In the genomic region with DNA sequence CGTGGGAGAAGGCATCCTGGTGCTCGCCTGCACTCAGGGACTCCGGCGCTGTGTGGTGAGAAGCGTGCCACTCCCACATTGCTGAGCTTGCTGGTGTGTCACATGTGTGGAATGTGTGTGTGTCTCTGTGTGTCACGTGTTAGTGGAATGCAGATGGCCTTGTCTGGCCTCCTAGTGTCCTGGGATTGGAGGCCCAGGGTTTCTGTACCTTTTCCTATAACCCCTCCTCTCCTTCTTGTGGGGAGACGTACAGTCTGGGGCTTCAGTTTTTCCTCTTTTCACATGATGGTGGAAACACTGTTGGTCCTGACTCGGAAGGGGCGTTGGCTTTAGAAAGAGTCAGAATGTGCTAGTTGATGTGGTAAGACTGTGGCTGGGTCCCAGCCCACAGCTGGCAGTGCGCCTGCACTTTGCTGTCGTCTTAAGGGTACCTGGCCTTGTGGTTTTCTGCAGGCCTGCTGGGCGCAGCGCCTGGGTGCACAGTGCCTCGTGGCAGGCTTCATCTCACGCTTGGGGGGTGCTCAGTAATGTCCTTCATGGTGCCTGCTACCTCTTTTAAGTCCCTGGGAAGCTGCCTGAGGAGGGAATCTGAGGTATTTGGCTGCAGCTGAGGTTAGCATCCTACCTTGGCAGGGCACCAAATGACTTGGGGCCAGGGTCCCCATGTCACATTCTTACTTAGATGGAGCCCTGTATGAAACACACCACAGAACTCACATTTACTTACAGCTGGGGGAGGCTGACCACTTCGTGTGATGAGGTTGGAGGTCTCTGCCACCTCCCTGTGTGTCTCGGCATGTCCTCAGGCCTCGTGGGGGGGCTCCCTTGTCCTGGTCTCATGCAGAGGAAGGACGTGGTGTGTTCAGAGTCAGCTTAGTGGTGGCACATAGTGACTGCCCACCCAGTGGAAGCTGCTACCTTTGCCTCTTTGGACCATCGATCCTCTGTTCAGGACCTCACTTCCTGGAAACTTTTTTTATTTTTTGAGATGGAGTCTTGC, we compare ENCODE assay signal across 1 cellular context.
A peak's percentile ranks its signal among the peaks of the same experiment; 100 is the strongest.
TF ChIP-seq lines count a peak whose summit lies in the region.

No MANE protein-coding gene starts in this region.

TF ChIP-seq in SK-N-SH, 30 proteins besides CTCF, POLR2A, EP300 and RAD21 (continued from another document):
- TF ChIP-seq, protein P1, sequence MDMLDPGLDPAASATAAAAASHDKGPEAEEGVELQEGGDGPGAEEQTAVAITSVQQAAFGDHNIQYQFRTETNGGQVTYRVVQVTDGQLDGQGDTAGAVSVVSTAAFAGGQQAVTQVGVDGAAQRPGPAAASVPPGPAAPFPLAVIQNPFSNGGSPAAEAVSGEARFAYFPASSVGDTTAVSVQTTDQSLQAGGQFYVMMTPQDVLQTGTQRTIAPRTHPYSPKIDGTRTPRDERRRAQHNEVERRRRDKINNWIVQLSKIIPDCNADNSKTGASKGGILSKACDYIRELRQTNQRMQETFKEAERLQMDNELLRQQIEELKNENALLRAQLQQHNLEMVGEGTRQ (IDR thresholded peaks at IDR 0.05; ENCODE audit: borderline replicate concordance, low read depth, low read length): no peak
- TF ChIP-seq, protein P2, sequence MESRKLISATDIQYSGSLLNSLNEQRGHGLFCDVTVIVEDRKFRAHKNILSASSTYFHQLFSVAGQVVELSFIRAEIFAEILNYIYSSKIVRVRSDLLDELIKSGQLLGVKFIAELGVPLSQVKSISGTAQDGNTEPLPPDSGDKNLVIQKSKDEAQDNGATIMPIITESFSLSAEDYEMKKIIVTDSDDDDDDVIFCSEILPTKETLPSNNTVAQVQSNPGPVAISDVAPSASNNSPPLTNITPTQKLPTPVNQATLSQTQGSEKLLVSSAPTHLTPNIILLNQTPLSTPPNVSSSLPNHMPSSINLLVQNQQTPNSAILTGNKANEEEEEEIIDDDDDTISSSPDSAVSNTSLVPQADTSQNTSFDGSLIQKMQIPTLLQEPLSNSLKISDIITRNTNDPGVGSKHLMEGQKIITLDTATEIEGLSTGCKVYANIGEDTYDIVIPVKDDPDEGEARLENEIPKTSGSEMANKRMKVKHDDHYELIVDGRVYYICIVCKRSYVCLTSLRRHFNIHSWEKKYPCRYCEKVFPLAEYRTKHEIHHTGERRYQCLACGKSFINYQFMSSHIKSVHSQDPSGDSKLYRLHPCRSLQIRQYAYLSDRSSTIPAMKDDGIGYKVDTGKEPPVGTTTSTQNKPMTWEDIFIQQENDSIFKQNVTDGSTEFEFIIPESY (IDR thresholded peaks at IDR 0.05; ENCODE audit: borderline replicate concordance, low read depth): no peak
- TF ChIP-seq SIN3A (IDR thresholded peaks at IDR 0.05; ENCODE audit: borderline replicate concordance, low read depth, low read length) (peak; percentile 73; the same call in 1 of the 2 replicates), ELF1 (IDR thresholded peaks at IDR 0.05) (no peak), CHD2 (IDR thresholded peaks at IDR 0.05; ENCODE audit: low read length, partially characterized antibody) (no peak), NFIC (IDR thresholded peaks at IDR 0.05; ENCODE audit: borderline replicate concordance) (no peak; the same call in 1 of the 2 replicates), NRF1 (IDR thresholded peaks at IDR 0.05; ENCODE audit: low read depth, low read length) (no peak), SMC3 (IDR thresholded peaks at IDR 0.05; ENCODE audit: low read depth, low read length) (no peak), MEF2A (IDR thresholded peaks at IDR 0.05; ENCODE audit: borderline replicate concordance, low read depth) (no peak), FOSL2 (IDR thresholded peaks at IDR 0.05; ENCODE audit: borderline replicate concordance, low read depth) (peak; percentile 18; the same call in 1 of the 2 replicates), GATA2 (CRISPR knock-in tag; IDR thresholded peaks at IDR 0.05) (no peak)
- TF ChIP-seq, protein P3, sequence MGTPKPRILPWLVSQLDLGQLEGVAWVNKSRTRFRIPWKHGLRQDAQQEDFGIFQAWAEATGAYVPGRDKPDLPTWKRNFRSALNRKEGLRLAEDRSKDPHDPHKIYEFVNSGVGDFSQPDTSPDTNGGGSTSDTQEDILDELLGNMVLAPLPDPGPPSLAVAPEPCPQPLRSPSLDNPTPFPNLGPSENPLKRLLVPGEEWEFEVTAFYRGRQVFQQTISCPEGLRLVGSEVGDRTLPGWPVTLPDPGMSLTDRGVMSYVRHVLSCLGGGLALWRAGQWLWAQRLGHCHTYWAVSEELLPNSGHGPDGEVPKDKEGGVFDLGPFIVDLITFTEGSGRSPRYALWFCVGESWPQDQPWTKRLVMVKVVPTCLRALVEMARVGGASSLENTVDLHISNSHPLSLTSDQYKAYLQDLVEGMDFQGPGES (IDR thresholded peaks at IDR 0.05; ENCODE audit: low read depth, low read length): no peak
